12 cellular contexts compared by ENCODE assay signal in the genomic region with DNA sequence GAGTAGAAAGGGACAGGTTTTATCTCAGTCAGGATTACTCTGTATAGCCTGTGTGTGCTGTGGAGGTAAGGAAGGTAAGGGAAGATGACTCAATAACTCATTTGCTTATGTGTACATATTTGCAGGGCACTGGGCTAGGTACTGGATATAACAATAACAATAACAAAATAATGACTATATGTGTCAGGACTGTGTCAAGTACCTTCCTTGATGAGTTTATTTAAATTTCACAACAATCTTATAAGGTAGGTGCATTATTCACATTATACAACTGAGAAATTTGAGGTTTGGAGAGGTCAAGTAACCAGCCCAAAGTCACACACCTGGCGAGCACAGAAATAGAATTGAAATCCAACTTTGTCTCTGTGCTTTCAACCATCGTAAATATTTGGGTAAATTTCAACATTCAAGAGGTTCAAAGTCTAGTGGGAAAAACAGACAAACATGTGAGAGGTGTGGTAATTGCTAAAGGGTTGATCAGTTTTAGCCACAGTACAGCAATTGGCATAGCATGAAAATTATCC.
"Had no signal": no experiment of that assay in that cellular context is flagged by ENCODE, and none has a peak within 500 bp of the region (broad histone marks: within the 10 kb centered on the region; RNA-seq: fewer than 3 reads in every experiment).

No MANE protein-coding gene starts in this region.

- H3K36me3 ChIP-seq: ovary had no signal

- H3K9me3 ChIP-seq: ovary had no signal

- DNase-seq: activated CD4-positive, alpha-beta T cell treated with anti-CD3 and anti-CD28 coated beads, Interleukin-2, amount 10 ng/mL, durations not matched to agents 7 days and 5 days; activated CD8-positive, alpha-beta memory T cell treated with anti-CD3 and anti-CD28 coated beads, Interleukin-2, amount 50 U/mL, for 4 hours; activated effector memory CD4-positive, alpha-beta T cell treated with anti-CD3 and anti-CD28 coated beads, Interleukin-2, amount 50 U/mL, for 16 hours; activated T-cell treated with anti-CD3 and anti-CD28 coated beads, Interleukin-2, amount 50 U/mL, for 48 hours; effector CD8-positive, alpha-beta T cell; mesendoderm; naive thymus-derived CD8-positive, alpha-beta T cell; ovary; stimulated activated naive B cell treated with anti-CD40 and anti-IgM and Interleukin-4, amounts not matched to agents 10 μg/mL and 1 μg/mL and 100 μg/mL, for 72 hours; T1000 had no signal

- H3K27me3 ChIP-seq: ovary had no signal

- H3K27ac ChIP-seq: ovary had no signal

- H3K4me3 ChIP-seq: ovary had no signal

- ATAC-seq: activated CD4-positive, CD25-positive, alpha-beta regulatory T cell treated with anti-CD3 and anti-CD28 coated beads, Interleukin-2, amount 50 U/mL, for 24 hours; naive thymus-derived CD8-positive, alpha-beta T cell; sciatic nerve; stimulated activated naive B cell treated with anti-CD40 and anti-IgM and Interleukin-4, amounts not matched to agents 10 μg/mL and 1 μg/mL and 100 μg/mL, for 72 hours had no signal
